ENCODE assay signal across 8 cellular contexts in genomic region chr16:50692999-50693781, GRCh38. TPM values are rescaled to one million over a fixed set of nuclear protein-coding genes. Genes with fewer than 3 reads are reported as not detected.
DNase-seq lines count a peak whose midpoint lies in the region; ATAC-seq and TF ChIP-seq lines count a peak whose summit lies in the region.

TSS of gene NOD2 (plus strand) at chr16:50693606. CDS start at chr16:50699496, 5,890 bp downstream.

- H3K9me3 ChIP-seq in HEK293 (ENCODE audit: control insufficient read depth, insufficient read depth, low read depth, low read length) (no peaks in the 10 kb centered on the region), iPS-18a (ENCODE audit: control insufficient read depth, low read depth, low read length) (no peaks in the 10 kb centered on the region), Karpas-422 (ENCODE audit: low read length) (no peaks in the 10 kb centered on the region)

- no peaks in the 10 kb centered on the region for H3K9me2 ChIP-seq in Karpas-422 (replicated peaks; ENCODE audit: insufficient read depth, low read length)

- H3K9ac ChIP-seq in iPS-18a (ENCODE audit: low read length) = no peak within 1 kb of the TSS
- no peak within 1 kb of the TSS for H3K9ac ChIP-seq in Karpas-422 (ENCODE audit: low read length)

- H3K79me2 ChIP-seq in Karpas-422 (ENCODE audit: low read length) = no peaks in the 10 kb centered on the region

- DNase-seq in AG08395 (ENCODE audit: low spot score) (peak; percentile 55), Karpas-422 (no peak)
- DNase-seq in activated naive CD8-positive, alpha-beta T cell treated with anti-CD3 and anti-CD28 coated beads, Interleukin-2, amount 10 ng/mL, durations not matched to agents 7 days and 5 days = peak; percentile 53

- H3K4me1 Mint-ChIP-seq in activated naive CD8-positive, alpha-beta T cell treated with anti-CD3 and anti-CD28 coated beads, Interleukin-2, amount 10 ng/mL, durations not matched to agents 7 days and 5 days = peaks cover 35% of the 10 kb centered on the region
- H3K4me1 Mint-ChIP-seq in stimulated activated naive CD8-positive, alpha-beta T cell treated with anti-CD3 and anti-CD28 coated beads, Interleukin-15, Interleukin-2, amounts not matched to agents 100 ng/mL and 50 ng/mL, for 24 hours (ENCODE audit: low read depth) = peaks cover 81% of the 10 kb centered on the region

- no peak within 1 kb of the TSS for H2AFZ ChIP-seq in Karpas-422 (ENCODE audit: low read length)

- H3K4me2 ChIP-seq in Karpas-422 (ENCODE audit: low read depth, low read length, poor library complexity, severe bottlenecking) = no peak within 1 kb of the TSS

- H3K4me3 Mint-ChIP-seq in activated naive CD8-positive, alpha-beta T cell treated with anti-CD3 and anti-CD28 coated beads, Interleukin-2, amount 10 ng/mL, durations not matched to agents 7 days and 5 days = peak within 1 kb of the TSS; percentile 78
- H3K4me3 Mint-ChIP-seq in stimulated activated naive CD8-positive, alpha-beta T cell treated with anti-CD3 and anti-CD28 coated beads, Interleukin-15, Interleukin-2, amounts not matched to agents 100 ng/mL and 50 ng/mL, for 24 hours = peak within 1 kb of the TSS; percentile 80

- no peak within 1 kb of the TSS for H3K4me3 ChIP-seq in HEK293 (ENCODE audit: low read depth, low read length)
- H3K4me3 ChIP-seq in iPS-18a (ENCODE audit: low read length) = peak within 1 kb of the TSS; percentile 50
- H3K4me3 ChIP-seq in Karpas-422 (ENCODE audit: low read length) = no peak within 1 kb of the TSS

- ATAC-seq in activated naive CD8-positive, alpha-beta T cell treated with anti-CD3 and anti-CD28 coated beads, Interleukin-2, amount 10 ng/mL, durations not matched to agents 7 days and 5 days (ENCODE audit: low read depth) = peak; percentile 43
- ATAC-seq in GM21576 (IDR thresholded peaks at IDR 0.05; ENCODE audit: unreplicated experiment) = no peak
- ATAC-seq in HG03045 (IDR thresholded peaks at IDR 0.05; ENCODE audit: unreplicated experiment) = no peak

- H3K27ac ChIP-seq in HEK293 (ENCODE audit: extremely low read depth, low read depth, low read length) (no peak within 1 kb of the TSS), iPS-18a (ENCODE audit: low read length) (no peak within 1 kb of the TSS), Karpas-422 (ENCODE audit: low read length) (no peak within 1 kb of the TSS)

- no peaks in the 10 kb centered on the region for H3K9me3 Mint-ChIP-seq in activated naive CD8-positive, alpha-beta T cell treated with anti-CD3 and anti-CD28 coated beads, Interleukin-2, amount 10 ng/mL, durations not matched to agents 7 days and 5 days
- H3K9me3 Mint-ChIP-seq in stimulated activated naive CD8-positive, alpha-beta T cell treated with anti-CD3 and anti-CD28 coated beads, Interleukin-15, Interleukin-2, amounts not matched to agents 100 ng/mL and 50 ng/mL, for 24 hours = no peaks in the 10 kb centered on the region

- peaks cover 15% of the 10 kb centered on the region for H3K27me3 Mint-ChIP-seq in activated naive CD8-positive, alpha-beta T cell treated with anti-CD3 and anti-CD28 coated beads, Interleukin-2, amount 10 ng/mL, durations not matched to agents 7 days and 5 days
- H3K27me3 Mint-ChIP-seq in stimulated activated naive CD8-positive, alpha-beta T cell treated with anti-CD3 and anti-CD28 coated beads, Interleukin-15, Interleukin-2, amounts not matched to agents 100 ng/mL and 50 ng/mL, for 24 hours = peaks cover 4% of the 10 kb centered on the region

- no peaks in the 10 kb centered on the region for H3K36me3 ChIP-seq in HEK293 (ENCODE audit: control insufficient read depth in 2 of 2, insufficient read depth in 1 of 2, low read length in 2 of 2)
- H3K36me3 ChIP-seq in iPS-18a (ENCODE audit: control insufficient read depth, low read depth, low read length) = no peaks in the 10 kb centered on the region
- H3K36me3 ChIP-seq in Karpas-422 (ENCODE audit: insufficient read depth, low read length) = no peaks in the 10 kb centered on the region

- H3K36me3 Mint-ChIP-seq in activated naive CD8-positive, alpha-beta T cell treated with anti-CD3 and anti-CD28 coated beads, Interleukin-2, amount 10 ng/mL, durations not matched to agents 7 days and 5 days = peaks cover 2% of the 10 kb centered on the region
- no peaks in the 10 kb centered on the region for H3K36me3 Mint-ChIP-seq in stimulated activated naive CD8-positive, alpha-beta T cell treated with anti-CD3 and anti-CD28 coated beads, Interleukin-15, Interleukin-2, amounts not matched to agents 100 ng/mL and 50 ng/mL, for 24 hours (ENCODE audit: low read depth)

- H3K27me3 ChIP-seq in iPS-18a (ENCODE audit: control insufficient read depth, insufficient read depth, low read length) = peaks cover 24% of the 10 kb centered on the region
- H3K27me3 ChIP-seq in Karpas-422 (ENCODE audit: low read length) = no peaks in the 10 kb centered on the region

- no peaks in the 10 kb centered on the region for H4K20me1 ChIP-seq in Karpas-422 (ENCODE audit: insufficient read depth, low read depth, low read length)

- H3K4me1 ChIP-seq in HEK293 (ENCODE audit: control insufficient read depth, insufficient read depth, low read length) = no peaks in the 10 kb centered on the region
- H3K4me1 ChIP-seq in iPS-18a (ENCODE audit: control insufficient read depth, low read depth, low read length) = no peaks in the 10 kb centered on the region
- peaks cover 3% of the 10 kb centered on the region; the same call in 1 of the 2 replicates for H3K4me1 ChIP-seq in Karpas-422 (ENCODE audit: low read length)

- POLR2A ChIA-PET in HEK293 (lab: Yijun Ruan, JAX) = no interaction called here
- POLR2A ChIA-PET in activated naive CD8-positive, alpha-beta T cell treated with anti-CD3 and anti-CD28 coated beads, Interleukin-2, amount 10 ng/mL, durations not matched to agents 7 days and 5 days (lab: Charles Lee) = interaction anchor here (1.2 kb wide), 1 partner anchor 12 kb away, joined by 4 read pairs; the partner anchor contains the start of gene SNX20

- peak within 1 kb of the TSS; percentile 60 for H3K27ac Mint-ChIP-seq in activated naive CD8-positive, alpha-beta T cell treated with anti-CD3 and anti-CD28 coated beads, Interleukin-2, amount 10 ng/mL, durations not matched to agents 7 days and 5 days
- peak within 1 kb of the TSS; percentile 57 for H3K27ac Mint-ChIP-seq in stimulated activated naive CD8-positive, alpha-beta T cell treated with anti-CD3 and anti-CD28 coated beads, Interleukin-15, Interleukin-2, amounts not matched to agents 100 ng/mL and 50 ng/mL, for 24 hours

- TF ChIP-seq CTCF in HEK293 (tag by site-specific recombination; IDR thresholded peaks at IDR 0.05) = no peak

- CTCF ChIA-PET in HEK293 (lab: Yijun Ruan, JAX) = no interaction called here

TF ChIP-seq in HEK293, 187 proteins besides CTCF, POLR2A, EP300 and RAD21 (continues in another document):
- TF ChIP-seq ZBTB26 (tag by site-specific recombination; optimal IDR thresholded peaks at IDR 0.05) (peak; percentile 40), BCL6B (tag by site-specific recombination; IDR thresholded peaks at IDR 0.05) (no peak), PRDM6 (tag by site-specific recombination; IDR thresholded peaks at IDR 0.05) (no peak), ZNF133 (tag by site-specific recombination; IDR thresholded peaks at IDR 0.05) (no peak), KLF17 (tag by site-specific recombination; IDR thresholded peaks at IDR 0.05) (no peak), ZNF777 (tag by site-specific recombination; IDR thresholded peaks at IDR 0.05; ENCODE audit: borderline replicate concordance) (0 out of 2 replicates have a peak, but pooled peaks have one; percentile 51), ZNF585B (tag by site-specific recombination; IDR thresholded peaks at IDR 0.05) (no peak)

RNA-seq across cellular contexts. Expression of gene NOD2, which starts in this region (rescaled TPM):
- 1 to 10 TPM; 2.8 to 3.5 TPM for total RNA-seq in activated naive CD8-positive, alpha-beta T cell treated with anti-CD3 and anti-CD28 coated beads, Interleukin-2, amount 10 ng/mL, durations not matched to agents 7 days and 5 days
- total RNA-seq in Karpas-422 (2014; rRNA removed; shearing (Covaris generic); ENCODE audit: low replicate concordance) = not detected in 2 replicates
